In the genomic region with DNA sequence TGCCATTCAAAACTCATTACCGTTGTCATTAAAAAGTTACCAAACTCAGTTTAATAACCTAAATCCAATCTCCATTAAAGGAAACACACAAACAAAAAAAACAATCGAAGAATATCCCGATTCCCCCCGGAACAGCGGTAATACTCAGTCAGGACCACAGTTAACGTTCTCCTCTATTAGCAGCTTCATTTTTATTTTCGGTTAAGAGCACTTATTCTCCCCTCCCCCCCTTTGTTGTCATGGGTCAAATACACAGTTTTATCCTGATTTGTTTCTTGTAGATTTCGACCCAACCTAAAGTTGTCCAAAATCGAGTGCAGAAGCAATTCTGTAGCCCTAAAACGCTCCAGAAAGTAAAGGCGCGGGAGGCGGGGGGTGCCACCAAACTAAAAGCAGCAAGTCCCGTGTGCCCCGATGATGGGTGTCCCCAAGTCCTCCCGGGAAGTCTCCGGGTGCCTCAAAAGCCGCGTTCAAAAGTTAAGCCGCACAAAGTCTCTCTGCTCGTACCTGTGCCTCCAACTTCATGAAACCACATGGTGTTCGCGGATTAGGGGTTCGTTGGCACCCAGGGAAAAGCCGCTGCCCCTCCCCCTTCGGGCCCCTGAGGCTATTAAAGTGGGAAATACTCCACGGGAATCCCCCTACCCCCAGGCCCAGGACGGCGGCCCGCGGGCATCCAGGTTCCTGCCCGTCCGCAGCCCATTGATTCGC, we compare ENCODE assay signal across 9 cellular contexts. TPM values are rescaled to one million over a fixed set of nuclear protein-coding genes. Genes with fewer than 3 reads are reported as not detected.
A peak's percentile ranks its signal among the peaks of the same experiment; 100 is the strongest.
DNase-seq lines count a peak whose midpoint lies in the region; ATAC-seq, FAIRE-seq and TF ChIP-seq lines count a peak whose summit lies in the region.
"Had no signal": no experiment of that assay in that cellular context is flagged by ENCODE, and none has a peak within 500 bp of the region (broad histone marks: within the 10 kb centered on the region; RNA-seq: fewer than 3 reads in every experiment).

No MANE protein-coding gene starts in this region.

- H3K27me3 ChIP-seq in ovary = no peaks in the 10 kb centered on the region

- H3K27ac Mint-ChIP-seq in activated T-cell treated with anti-CD3 and anti-CD28 coated beads, Interleukin-2, amount 50 U/mL, for 24 hours = peak overlapping the region; percentile 90

- peaks cover 4% of the 10 kb centered on the region for H3K4me1 ChIP-seq in ovary (ENCODE audit: insufficient read depth)

- peaks cover 41% of the 10 kb centered on the region for H3K4me1 Mint-ChIP-seq in activated T-cell treated with anti-CD3 and anti-CD28 coated beads, Interleukin-2, amount 50 U/mL, for 24 hours (ENCODE audit: low read depth)

- DNase-seq in GM19239 (ENCODE audit: insufficient read length, low spot score) (peak; percentile 13), KG1 (lab: John Stamatoyannopoulos, UW) (peak; percentile 34), fibroblast of villous mesenchyme (ENCODE audit: low read depth) (peak; percentile 21), ovary (peak in 3 of 5 donors; percentile 26 to 53 (median 34)), inferior parietal cortex (ENCODE audit: extremely low spot score) (no peak), retina (no peak)
- DNase-seq in activated T-cell treated with anti-CD3 and anti-CD28 coated beads, Interleukin-2, amount 50 U/mL, for 24 hours = peak; percentile 64

- H3K4me3 ChIP-seq in fibroblast of villous mesenchyme (ENCODE audit: low read depth, low read length) (peak overlapping the region; percentile 98), ovary (peak overlapping the region; percentile 89)

- H3K36me3 ChIP-seq in ovary = no peaks in the 10 kb centered on the region

- peaks cover 52% of the 10 kb centered on the region for H3K36me3 Mint-ChIP-seq in activated T-cell treated with anti-CD3 and anti-CD28 coated beads, Interleukin-2, amount 50 U/mL, for 24 hours (ENCODE audit: low read depth)

- no peaks in the 10 kb centered on the region for H3K9me3 Mint-ChIP-seq in activated T-cell treated with anti-CD3 and anti-CD28 coated beads, Interleukin-2, amount 50 U/mL, for 24 hours

- H3K9me3 ChIP-seq in ovary = no peaks in the 10 kb centered on the region

- no peak for TF ChIP-seq EP300 in ovary (IDR thresholded peaks at IDR 0.05)

- H3K4me3 Mint-ChIP-seq in activated T-cell treated with anti-CD3 and anti-CD28 coated beads, Interleukin-2, amount 50 U/mL, for 24 hours = peak overlapping the region; percentile 95

- peak; percentile 73 for FAIRE-seq in GM19239 (lab: Jason Lieb, UNC)
- FAIRE-seq: endometrium had no signal

- ATAC-seq in HG02759 (IDR thresholded peaks at IDR 0.05; ENCODE audit: unreplicated experiment) = no peak

- TF ChIP-seq CTCF in fibroblast of villous mesenchyme (IDR thresholded peaks at IDR 0.05; ENCODE audit: insufficient read depth, low read depth, low read length) (no peak), ovary (IDR thresholded peaks at IDR 0.05) (no peak)

- no peak for TF ChIP-seq POLR2A in ovary (IDR thresholded peaks at IDR 0.05)

- H3K27me3 Mint-ChIP-seq in activated T-cell treated with anti-CD3 and anti-CD28 coated beads, Interleukin-2, amount 50 U/mL, for 24 hours = no peaks in the 10 kb centered on the region

- intact Hi-C loops in ovary (cut with DNase I) = no loop called here

- 0% methylated on average over 28 to 34 of the region's 34 CpGs for WGBS in ovary, 3 donors

- peak overlapping the region; percentile 98 to 100 for H3K27ac ChIP-seq in ovary

RNA-seq across cellular contexts. Expression of a gene that starts 1.0 kb away (rescaled TPM):
- total RNA-seq in fibroblast of villous mesenchyme (79.2 and 124 TPM in 2 replicates), ovary (100 to 1,000 TPM in 5 of 7 donors, 10 to 100 TPM in 2; 75.7 to 504 (median 395) TPM)
- polyA plus RNA-seq in ovary = 100 to 1,000 TPM; 120 to 497 TPM

RNA-seq across cellular contexts. Expression of a gene that starts 23.7 kb away (rescaled TPM):
- total RNA-seq in fibroblast of villous mesenchyme (31.1 and 31.6 TPM in 2 replicates), ovary (10 to 100 TPM; 23.4 to 82.2 (median 55.1) TPM)
- polyA plus RNA-seq in ovary = 10 to 100 TPM; 38.1 to 41.1 TPM

RNA-seq across cellular contexts. Expression of a gene that starts 27.5 kb away (rescaled TPM):
- total RNA-seq in fibroblast of villous mesenchyme = 163 and 189 TPM in 2 replicates
- 10 to 100 TPM; 12.9 to 46.4 (median 20.2) TPM for total RNA-seq in ovary
- 10 to 100 TPM; 20.0 to 54.5 TPM for polyA plus RNA-seq in ovary

RNA-seq across cellular contexts. Expression of a gene that starts 50.2 kb away (rescaled TPM):
- total RNA-seq in fibroblast of villous mesenchyme (40.2 and 98.2 TPM in 2 replicates), ovary (100 to 1,000 TPM in 2 of 7 donors, 10 to 100 TPM in 5; 51.3 to 118 (median 65.9) TPM)
- 10 to 100 TPM; 10.0 to 72.9 TPM for polyA plus RNA-seq in ovary

Comparison
In these comparisons a context has a peak if more than half of its experiments do, and no peak if none do; other contexts are left out.
1. DNase-seq: peak in GM19239 (single experiment), KG1 (single experiment), activated T-cell treated with anti-CD3 and anti-CD28 coated beads, Interleukin-2, amount 50 U/mL, for 24 hours (single experiment), fibroblast of villous mesenchyme (single experiment) and ovary (3 of 5); none in inferior parietal cortex (single experiment) and retina (single experiment).